In genomic region chr1:3922851-3923250, GRCh38 we compare ENCODE assay signal across 16 cellular contexts.
"Had no signal": no experiment of that assay in that cellular context is flagged by ENCODE, and none has a peak within 500 bp of the region (broad histone marks: within the 10 kb centered on the region; RNA-seq: fewer than 3 reads in every experiment).

No MANE protein-coding gene starts in this region.

- H3K4me3 Mint-ChIP-seq: activated CD4-positive, alpha-beta T cell treated with anti-CD3 and anti-CD28 coated beads, Interleukin-2, amount 10 ng/mL, durations not matched to agents 24 days and 14 days; activated naive CD4-positive, alpha-beta T cell treated with anti-CD3 and anti-CD28 coated beads, Interleukin-2, amount 50 U/mL, for 24 hours; dendritic cell treated with granulocyte-macrophage colony-stimulating factor and Interleukin-4, amounts not matched to agents 40 ng/mL and 50 ng/mL, for 4 days; T-helper 2 cell treated with Interferon-gamma antibody and Interleukin-4, amounts not matched to agents 5 μg/mL and 100 μg/mL, for 36 hours; type B pancreatic cell had no signal

- H3K4me1 Mint-ChIP-seq: activated CD4-positive, alpha-beta T cell treated with anti-CD3 and anti-CD28 coated beads, Interleukin-2, amount 10 ng/mL, durations not matched to agents 24 days and 14 days had no signal

- ATAC-seq: gastroesophageal sphincter, heart left ventricle had no signal

- H3K27me3 ChIP-seq: adrenal gland had no signal

- H3K27ac ChIP-seq: adrenal gland, esophagus muscularis mucosa, gastroesophageal sphincter, heart left ventricle, left lung had no signal

- H3K4me3 ChIP-seq: adrenal gland, esophagus muscularis mucosa, gastroesophageal sphincter, heart left ventricle, left lung, stomach had no signal

- H3K27me3 Mint-ChIP-seq: activated CD4-positive, alpha-beta T cell treated with anti-CD3 and anti-CD28 coated beads, Interleukin-2, amount 10 ng/mL, durations not matched to agents 24 days and 14 days; activated naive CD4-positive, alpha-beta T cell treated with anti-CD3 and anti-CD28 coated beads, Interleukin-2, amount 50 U/mL, for 24 hours had no signal

- H3K9me3 ChIP-seq: adrenal gland, esophagus muscularis mucosa, gastroesophageal sphincter, heart left ventricle, left lung, stomach had no signal

- H3K4me1 ChIP-seq: adrenal gland, gastroesophageal sphincter, heart left ventricle, left lung had no signal

- H3K36me3 Mint-ChIP-seq: activated naive CD4-positive, alpha-beta T cell treated with anti-CD3 and anti-CD28 coated beads, Interleukin-2, amount 50 U/mL, for 24 hours; type B pancreatic cell had no signal

- H3K36me3 ChIP-seq: adrenal gland, esophagus muscularis mucosa, gastroesophageal sphincter, heart left ventricle, left lung, stomach had no signal

- H3K27ac Mint-ChIP-seq: activated CD4-positive, alpha-beta T cell treated with anti-CD3 and anti-CD28 coated beads, Interleukin-2, amount 10 ng/mL, durations not matched to agents 24 days and 14 days; activated naive CD4-positive, alpha-beta T cell treated with anti-CD3 and anti-CD28 coated beads, Interleukin-2, amount 50 U/mL, for 24 hours; dendritic cell treated with granulocyte-macrophage colony-stimulating factor and Interleukin-4, amounts not matched to agents 40 ng/mL and 50 ng/mL, for 4 days; progenitor cell of endocrine pancreas; T-helper 2 cell treated with Interferon-gamma antibody and Interleukin-4, amounts not matched to agents 5 μg/mL and 100 μg/mL, for 36 hours; type B pancreatic cell had no signal

- DNase-seq: activated CD4-positive, alpha-beta T cell treated with anti-CD3 and anti-CD28 coated beads, Interleukin-2, amount 10 ng/mL, durations not matched to agents 24 days and 14 days; activated CD4-positive, CD25-positive, alpha-beta regulatory T cell; adrenal gland; effector CD8-positive, alpha-beta T cell; mammary epithelial cell; stimulated activated CD4-positive, alpha-beta T cell treated with anti-CD3 and anti-CD28 coated beads, Interleukin-2, amount 100 ng/mL, for 48 hours; stomach had no signal

- H3K9me3 Mint-ChIP-seq: activated CD4-positive, alpha-beta T cell treated with anti-CD3 and anti-CD28 coated beads, Interleukin-2, amount 10 ng/mL, durations not matched to agents 24 days and 14 days; activated naive CD4-positive, alpha-beta T cell treated with anti-CD3 and anti-CD28 coated beads, Interleukin-2, amount 50 U/mL, for 24 hours; dendritic cell treated with granulocyte-macrophage colony-stimulating factor and Interleukin-4, amounts not matched to agents 40 ng/mL and 50 ng/mL, for 4 days; T-helper 2 cell treated with Interferon-gamma antibody and Interleukin-4, amounts not matched to agents 5 μg/mL and 100 μg/mL, for 36 hours had no signal
